In the genomic region with DNA sequence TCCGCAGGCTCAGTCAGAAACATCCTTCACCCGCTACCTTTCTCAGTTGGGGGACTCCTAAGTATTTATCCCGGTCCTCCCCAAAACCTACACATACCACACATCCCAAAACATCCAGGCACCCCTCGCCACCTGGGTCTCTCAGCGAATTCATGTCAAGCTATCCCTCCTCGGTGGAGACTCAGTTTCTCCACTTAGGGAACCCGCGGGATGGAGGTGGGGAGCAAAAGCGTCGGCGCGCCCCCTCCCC, we compare ENCODE assay signal across 8 cellular contexts. TPM values are rescaled to one million over a fixed set of nuclear protein-coding genes. Genes with fewer than 3 reads are reported as not detected.
A peak's percentile ranks its signal among the peaks of the same experiment; 100 is the strongest.
DNase-seq lines count a peak whose midpoint lies in the region; ATAC-seq and TF ChIP-seq lines count a peak whose summit lies in the region.

No MANE protein-coding gene starts in this region.

- no peak for TF ChIP-seq CTCF in H9 (conservative IDR thresholded peaks at IDR 0.05)
- TF ChIP-seq CTCF in RWPE2 (IDR thresholded peaks at IDR 0.05; ENCODE audit: poor library complexity, severe bottlenecking): no peak

- H4K20me1 ChIP-seq in H9 (ENCODE audit: control insufficient read depth, insufficient read depth, insufficient read length): no peaks in the 10 kb centered on the region

- ATAC-seq in RWPE2 (ENCODE audit: low read depth): no peak; the same call in 2 of the 3 replicates
- no peak for ATAC-seq in GM18868 (IDR thresholded peaks at IDR 0.05; ENCODE audit: unreplicated experiment)
- no peak for ATAC-seq in HG03442 (IDR thresholded peaks at IDR 0.05; ENCODE audit: unreplicated experiment)
- ATAC-seq in HG02623 (IDR thresholded peaks at IDR 0.05; ENCODE audit: unreplicated experiment): no peak

- H3K79me1 ChIP-seq in H9 (ENCODE audit: insufficient read depth, low read depth, low read length, poor library complexity, severe bottlenecking): no peaks in the 10 kb centered on the region

- peak overlapping the region; percentile 90 for H3K4me2 ChIP-seq in H9 (ENCODE audit: insufficient read depth, insufficient read length, low read length)

- H3K4ac ChIP-seq in H9 (ENCODE audit: low read depth, low read length): no peak overlapping the region

- DNase-seq in H9 (no peak), RWPE2 (ENCODE audit: low spot score) (no peak), fibroblast of peridontal ligament (ENCODE audit: extremely low read depth) (peak; percentile 28), skeletal muscle cell (ENCODE audit: low read depth) (no peak), NCI-H2196 treated with DMSO at 0.1 percent for 48 hours (lab: John Stamatoyannopoulos, UW; ENCODE audit: unreplicated experiment) (no peak)

- H3K9me3 ChIP-seq in H9 (ENCODE audit: control insufficient read depth, low read depth, low read length) (no peaks in the 10 kb centered on the region), RWPE2 (ENCODE audit: severe bottlenecking) (no peaks in the 10 kb centered on the region)

- peaks cover 12% of the 10 kb centered on the region for H3K36me3 ChIP-seq in RWPE2 (ENCODE audit: low read depth)

- peaks cover 0 to 2% of the 10 kb centered on the region in 2 experiments; a peak in 3 of 5 replicates for H3K9me3 Mint-ChIP-seq in H9

- H3K27ac Mint-ChIP-seq in H9: peak overlapping the region in 1 of 3 experiments; percentile 84; a peak in 2 of 7 replicates

- H3K56ac ChIP-seq in H9 (ENCODE audit: insufficient read length, low read depth, low read length): no peak overlapping the region

- H3K4me1 Mint-ChIP-seq in H9: peaks cover 29 to 43% of the 10 kb centered on the region in 2 experiments

- no peaks in the 10 kb centered on the region for H3K27me3 ChIP-seq in H9 (ENCODE audit: insufficient read depth, low read length)
- no peaks in the 10 kb centered on the region for H3K27me3 ChIP-seq in RWPE2 (ENCODE audit: insufficient read depth, poor library complexity, severe bottlenecking)

- peaks cover 26% of the 10 kb centered on the region for H3K23me2 ChIP-seq in H9 (ENCODE audit: insufficient read length, low read depth, low read length, poor library complexity, severe bottlenecking)

- H3K18ac ChIP-seq in H9 (ENCODE audit: insufficient read length, low read depth, low read length): no peak overlapping the region

- H2BK120ac ChIP-seq in H9 (ENCODE audit: low read depth, low read length, poor library complexity, severe bottlenecking): no peak overlapping the region

- no peaks in the 10 kb centered on the region; the same call in 1 of the 2 replicates for H3K79me2 ChIP-seq in H9 (ENCODE audit: insufficient read depth, low read length)

- no peak overlapping the region for H2BK5ac ChIP-seq in H9 (ENCODE audit: insufficient read length, low read length)

- H4K91ac ChIP-seq in H9 (ENCODE audit: insufficient read length, low read depth, low read length): no peak overlapping the region

- no peak overlapping the region for H3K27ac ChIP-seq in H9 (ENCODE audit: insufficient read length, low read depth, low read length)
- H3K27ac ChIP-seq in RWPE2 (ENCODE audit: poor library complexity, severe bottlenecking): peak overlapping the region; percentile 96

- no peak overlapping the region for H3K14ac ChIP-seq in H9 (ENCODE audit: insufficient read depth, low read length)

- H3K36me3 Mint-ChIP-seq in H9 (ENCODE audit: insufficient read depth in 1 of 3, low read depth in 3 of 3): no peaks in the 10 kb centered on the region; a peak in 2 of 7 replicates

- H4K8ac ChIP-seq in H9 (replicated peaks; ENCODE audit: insufficient read length, low read depth, low read length): no peak overlapping the region

- no peak overlapping the region for H2BK15ac ChIP-seq in H9 (ENCODE audit: low read depth, low read length)

- no peak overlapping the region for H2BK20ac ChIP-seq in H9 (ENCODE audit: low read depth, low read length, poor library complexity, severe bottlenecking)

- H3K9ac ChIP-seq in H9 (ENCODE audit: extremely low read depth, insufficient read length, low read length): no peak overlapping the region

- H3K4me1 ChIP-seq in H9 (ENCODE audit: insufficient read depth, low read length) (peaks cover 5% of the 10 kb centered on the region; the same call in 1 of the 2 replicates), RWPE2 (ENCODE audit: insufficient read depth, poor library complexity, severe bottlenecking) (peaks cover 25% of the 10 kb centered on the region)

- H4K5ac ChIP-seq in H9 (ENCODE audit: insufficient read length, low read depth, low read length): no peak overlapping the region

- no CpG with 5 or more reads among the region's 12 CpGs for WGBS in H9 (ENCODE audit: extremely low coverage, insufficient read length, low lambda C conversion rate)

- H3K27me3 Mint-ChIP-seq in H9 (ENCODE audit: low read depth): peaks cover 3% of the 10 kb centered on the region

- no peak overlapping the region for H2AFZ ChIP-seq in H9 (ENCODE audit: low read length)

- no peak overlapping the region for H3K23ac ChIP-seq in H9 (ENCODE audit: insufficient read length, low read depth, low read length)

- no peak overlapping the region for H2AK5ac ChIP-seq in H9 (ENCODE audit: insufficient read length, low read length)

- H3K4me3 ChIP-seq in RWPE2 (ENCODE audit: severe bottlenecking) (peak overlapping the region; percentile 59), skeletal muscle cell (ENCODE audit: low read depth, low read length) (peak overlapping the region; percentile 66)

- no peak overlapping the region for H3T11ph ChIP-seq in H9 (ENCODE audit: low read length)

- peak overlapping the region; percentile 93 to 97 for H3K4me3 Mint-ChIP-seq in H9

- no peak overlapping the region for H2BK12ac ChIP-seq in H9 (ENCODE audit: insufficient read length, low read depth, low read length)

RNA-seq across cellular contexts. Expression of gene ZBTB7B, which starts 1.2 kb away (rescaled TPM):
- 33.5 and 38.3 TPM in 2 replicates for total RNA-seq in H9 (2021)

RNA-seq across cellular contexts. Expression of gene LENEP, which starts 8.0 kb away (rescaled TPM):
- 1.4 and 2.8 TPM in 2 replicates for total RNA-seq in H9 (2021)

RNA-seq across cellular contexts. Expression of gene FLAD1, which starts 18.2 kb away (rescaled TPM):
- 97.0 and 102 TPM in 2 replicates for total RNA-seq in H9 (2021)

RNA-seq across cellular contexts. Expression of gene CKS1B, which starts 26.9 kb away (rescaled TPM):
- 279 and 283 TPM in 2 replicates for total RNA-seq in H9 (2021)

RNA-seq across cellular contexts. Expression of gene SHC1, which starts 30.8 kb away (rescaled TPM):
- 168 and 173 TPM in 2 replicates for total RNA-seq in H9 (2021)
